In the genomic region with DNA sequence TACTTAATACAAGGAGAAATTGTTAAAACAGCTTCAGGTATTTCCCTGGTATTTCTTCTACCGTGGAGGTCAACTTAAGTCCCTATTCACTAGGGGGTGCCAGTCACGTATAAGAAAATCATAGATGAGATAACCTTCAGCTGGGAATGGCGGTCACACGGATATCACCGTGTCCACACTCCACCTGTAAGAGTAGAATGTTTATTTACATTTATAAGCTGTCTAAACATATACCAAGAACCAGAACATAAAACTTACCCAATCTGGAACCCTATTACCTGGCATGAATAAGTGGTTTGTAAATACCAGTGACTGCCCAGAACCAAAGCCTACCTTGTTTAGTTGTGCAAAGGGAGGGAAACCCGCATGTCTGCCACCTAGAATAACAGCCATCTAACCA, we compare ENCODE assay signal across 8 cellular contexts. TPM values are rescaled to one million over a fixed set of nuclear protein-coding genes. Genes with fewer than 3 reads are reported as not detected.
DNase-seq lines count a peak whose midpoint lies in the region; ATAC-seq and TF ChIP-seq lines count a peak whose summit lies in the region.

No MANE protein-coding gene starts in this region.

- H3K4me2 ChIP-seq in OCI-LY3 (ENCODE audit: low read length) (peak overlapping the region; percentile 55), hepatocyte (peak overlapping the region; percentile 46)

- H2AFZ ChIP-seq in OCI-LY3 (ENCODE audit: low read depth, low read length) (peak overlapping the region; percentile 93), hepatocyte (no peak overlapping the region)

- 0 out of 2 replicates have a peak overlapping the region, but pooled peaks have one; percentile 20 for H3K4me3 ChIP-seq in HUES64 (ENCODE audit: low read length)
- H3K4me3 ChIP-seq in OCI-LY3 (ENCODE audit: low read length) = peak overlapping the region; percentile 66
- no peak overlapping the region for H3K4me3 ChIP-seq in hepatocyte

- no peaks in the 10 kb centered on the region for H3K36me3 ChIP-seq in HUES64 (ENCODE audit: insufficient read depth, low read length)
- H3K36me3 ChIP-seq in OCI-LY3 (replicated peaks; ENCODE audit: low read depth, low read length) = no peaks in the 10 kb centered on the region
- H3K36me3 ChIP-seq in hepatocyte (replicated peaks; ENCODE audit: insufficient read depth, low read depth) = no peaks in the 10 kb centered on the region

- WGBS in HUES64 = 32% methylated on average over 3 of the region's 6 CpGs
- WGBS in hepatocyte (ENCODE audit: low lambda C conversion rate, missing lambda C conversion rate) = 17% methylated on average over 6 of the region's 6 CpGs

- H4K20me1 ChIP-seq in OCI-LY3 (ENCODE audit: insufficient read depth, low read length) (no peaks in the 10 kb centered on the region), hepatocyte (ENCODE audit: insufficient read depth, poor library complexity, severe bottlenecking) (no peaks in the 10 kb centered on the region)

- peak; percentile 40 for TF ChIP-seq CTCF in GM20000 (IDR thresholded peaks at IDR 0.05; ENCODE audit: extremely low read depth, missing control alignments)
- TF ChIP-seq CTCF in OCI-LY3 (IDR thresholded peaks at IDR 0.05; ENCODE audit: low read depth, low read length) = peak; percentile 90
- peak; percentile 57 for TF ChIP-seq CTCF in hepatocyte (IDR thresholded peaks at IDR 0.05; ENCODE audit: poor library complexity)

- peak; percentile 69 for DNase-seq in EH (ENCODE audit: low read depth)
- peak; percentile 66 for DNase-seq in GM20000 (ENCODE audit: low spot score)
- peak; percentile 30 for DNase-seq in activated naive CD4-positive, alpha-beta T cell treated with anti-CD3 and anti-CD28 coated beads, Interleukin-2, amount 50 U/mL, for 16 hours
- peak; percentile 89 for DNase-seq in hepatocyte (ENCODE audit: low spot score)
- DNase-seq in stimulated activated CD4-positive, alpha-beta T cell treated with anti-CD3 and anti-CD28 coated beads, Interleukin-2, amount 100 ng/mL, for 24 hours = peak; percentile 50 to 53

- H3K9me3 ChIP-seq in HUES64 (ENCODE audit: insufficient read depth, low read depth, low read length) (no peaks in the 10 kb centered on the region), OCI-LY3 (ENCODE audit: insufficient read depth, low read length) (no peaks in the 10 kb centered on the region), hepatocyte (ENCODE audit: low read depth) (no peaks in the 10 kb centered on the region)

- H3K27ac ChIP-seq in HUES64 (ENCODE audit: low read depth, low read length) (no peak overlapping the region), OCI-LY3 (ENCODE audit: low read length) (no peak overlapping the region), hepatocyte (no peak overlapping the region)

- H3K9ac ChIP-seq in HUES64 (ENCODE audit: low read depth, low read length) (no peak overlapping the region), OCI-LY3 (ENCODE audit: low read length) (no peak overlapping the region; the same call in 1 of the 2 replicates)

- no peak for ATAC-seq in HG03097 (IDR thresholded peaks at IDR 0.05; ENCODE audit: low FRiP score, unreplicated experiment)

- H3K79me2 ChIP-seq in OCI-LY3 (ENCODE audit: low read length) (no peaks in the 10 kb centered on the region), hepatocyte (no peaks in the 10 kb centered on the region)

- H3K27me3 ChIP-seq in HUES64 (ENCODE audit: insufficient read depth, low read length) = peaks cover 11% of the 10 kb centered on the region
- H3K27me3 ChIP-seq in OCI-LY3 (ENCODE audit: low read depth, low read length) = no peaks in the 10 kb centered on the region
- peaks cover 25% of the 10 kb centered on the region for H3K27me3 ChIP-seq in hepatocyte

- peaks cover 15% of the 10 kb centered on the region for H3K4me1 ChIP-seq in HUES64 (ENCODE audit: insufficient read depth, low read length)
- no peaks in the 10 kb centered on the region for H3K4me1 ChIP-seq in OCI-LY3 (ENCODE audit: low read length)
- H3K4me1 ChIP-seq in hepatocyte (ENCODE audit: insufficient read depth) = no peaks in the 10 kb centered on the region

- no peaks in the 10 kb centered on the region for H3K9me2 ChIP-seq in hepatocyte (replicated peaks; ENCODE audit: insufficient read depth)

RNA-seq across cellular contexts. Expression of gene ELOVL4, which starts 1.9 kb away (rescaled TPM):
- polyA plus RNA-seq in HUES64 (2013, experiment 1 of 2) = 8.1 TPM
- polyA plus RNA-seq in HUES64 (2013, experiment 2 of 2) = 7.2 TPM
- total RNA-seq in hepatocyte = 2.8 and 4.7 TPM in 2 replicates
- polyA plus RNA-seq in hepatocyte = 6.5 and 7.0 TPM in 2 replicates

RNA-seq across cellular contexts. Expression of gene TTK, which starts 55.2 kb away (rescaled TPM):
- 52.4 TPM for polyA plus RNA-seq in HUES64 (2013, experiment 1 of 2)
- polyA plus RNA-seq in HUES64 (2013, experiment 2 of 2) = 58.0 TPM
- total RNA-seq in hepatocyte = 10.2 and 10.7 TPM in 2 replicates
- polyA plus RNA-seq in hepatocyte = 3.1 and 4.0 TPM in 2 replicates

Comparison
In these comparisons a context has a peak if more than half of its experiments do, and no peak if none do; other contexts are left out.
1. DNase-seq: peak in every context shown above with its lines; median percentile 89 in hepatocyte; 69 in EH; 66 in GM20000; 52 in stimulated activated CD4-positive, alpha-beta T cell treated with anti-CD3 and anti-CD28 coated beads, Interleukin-2, amount 100 ng/mL, for 24 hours; 30 in activated naive CD4-positive, alpha-beta T cell treated with anti-CD3 and anti-CD28 coated beads, Interleukin-2, amount 50 U/mL, for 16 hours.
2. CTCF ChIP-seq: peak in every context shown above with its lines; median percentile 90 in OCI-LY3; 57 in hepatocyte; 40 in GM20000.